14 cellular contexts compared by ENCODE assay signal in the genomic region with DNA sequence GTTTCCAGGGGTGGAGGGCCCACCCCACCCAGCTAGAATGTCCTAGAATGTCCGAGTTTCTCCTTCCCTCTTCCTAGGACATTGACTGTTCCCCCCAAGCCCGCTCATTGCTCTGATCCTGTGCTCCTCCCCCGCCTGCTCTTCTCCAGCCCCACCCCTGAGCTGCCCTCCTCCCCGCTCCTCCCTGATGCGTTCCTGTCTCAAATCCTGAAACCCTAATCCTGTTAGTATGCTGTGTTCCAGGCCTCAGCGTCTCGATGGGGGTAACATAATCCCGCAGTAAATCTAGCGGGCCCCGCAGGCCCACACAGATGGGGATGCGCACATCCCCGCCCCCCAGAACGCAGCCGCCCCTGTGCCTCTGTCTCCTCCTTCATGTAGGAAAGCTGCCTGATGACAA. TPM values are rescaled to one million over a fixed set of nuclear protein-coding genes. Genes with fewer than 3 reads are reported as not detected.
DNase-seq lines count a peak whose midpoint lies in the region; ATAC-seq, FAIRE-seq and TF ChIP-seq lines count a peak whose summit lies in the region.
"Had no signal": no experiment of that assay in that cellular context is flagged by ENCODE, and none has a peak within 500 bp of the region (broad histone marks: within the 10 kb centered on the region; RNA-seq: fewer than 3 reads in every experiment).

No MANE protein-coding gene starts in this region.

- no peak for ATAC-seq in GM21717 (IDR thresholded peaks at IDR 0.05; ENCODE audit: unreplicated experiment)

- H3K36me3 Mint-ChIP-seq in astrocyte (ENCODE audit: low read depth, unreplicated experiment): peaks cover 9% of the 10 kb centered on the region
- no peaks in the 10 kb centered on the region for H3K36me3 Mint-ChIP-seq in immature natural killer cell

- peak overlapping the region; percentile 19 for H3K4ac ChIP-seq in mesendoderm (ENCODE audit: low read depth, low read length)

- H3K27ac ChIP-seq in astrocyte (ENCODE audit: low read depth, low read length) (peak overlapping the region; percentile 37), mesendoderm (ENCODE audit: low read depth, low read length) (peak overlapping the region; percentile 3), smooth muscle cell (ENCODE audit: low read depth) (peak overlapping the region; percentile 91)
- H3K27ac ChIP-seq: left lung, SJCRH30, spleen had no signal

- H3K36me3 ChIP-seq in H7 (replicated peaks; ENCODE audit: control insufficient read depth, insufficient read depth, low read length) (no peaks in the 10 kb centered on the region), astrocyte (ENCODE audit: insufficient read depth, low read length) (peaks cover 12% of the 10 kb centered on the region), mesendoderm (ENCODE audit: control insufficient read depth, insufficient read depth, low read length) (peaks cover 2% of the 10 kb centered on the region), smooth muscle cell (ENCODE audit: low read depth) (no peaks in the 10 kb centered on the region)
- H3K36me3 ChIP-seq: MG63 had no signal

- H3K23ac ChIP-seq in mesendoderm (ENCODE audit: low read length): no peak overlapping the region

- peaks cover 30% of the 10 kb centered on the region for H3F3A ChIP-seq in smooth muscle cell (ENCODE audit: low read depth)

- peak overlapping the region; percentile 63 for H2BK120ac ChIP-seq in mesendoderm (ENCODE audit: low read depth, low read length)

- FAIRE-seq in astrocyte (lab: Jason Lieb, UNC): no peak

- H3K4me1 ChIP-seq in astrocyte (ENCODE audit: insufficient read depth, low read length): peaks cover 48% of the 10 kb centered on the region
- H3K4me1 ChIP-seq in mesendoderm (ENCODE audit: control insufficient read depth, low read depth, low read length): peaks cover 9% of the 10 kb centered on the region
- peaks cover 37% of the 10 kb centered on the region for H3K4me1 ChIP-seq in smooth muscle cell (ENCODE audit: low read depth)

- H3K9me3 Mint-ChIP-seq in astrocyte (ENCODE audit: unreplicated experiment) (no peaks in the 10 kb centered on the region), immature natural killer cell (peaks cover 0 to 4% (median 0%) of the 10 kb centered on the region in 6 donors)

- peak overlapping the region; percentile 26 for H3K56ac ChIP-seq in mesendoderm (ENCODE audit: low read length)

- no peaks in the 10 kb centered on the region for H3K79me1 ChIP-seq in mesendoderm (ENCODE audit: low read length)

- no CpG with 5 or more reads among the region's 14 CpGs for WGBS in mesendoderm (ENCODE audit: extremely low coverage, insufficient coverage, low lambda C conversion rate)
- 21% methylated on average over 14 of the region's 14 CpGs for WGBS in smooth muscle cell (ENCODE audit: low lambda C conversion rate)

- H4K8ac ChIP-seq in mesendoderm (ENCODE audit: low read depth, low read length): no peak overlapping the region

- H3K27me3 ChIP-seq in H7 (ENCODE audit: control insufficient read depth, insufficient read depth, low read length) (no peaks in the 10 kb centered on the region), astrocyte (ENCODE audit: insufficient read depth, low read length) (no peaks in the 10 kb centered on the region), mesendoderm (ENCODE audit: insufficient read depth, low read length, poor library complexity) (no peaks in the 10 kb centered on the region), smooth muscle cell (ENCODE audit: low read depth) (no peaks in the 10 kb centered on the region)
- H3K27me3 ChIP-seq: left lung, MG63, SJCRH30, spleen had no signal

- H2AFZ ChIP-seq in astrocyte (ENCODE audit: low read depth, low read length): no peak overlapping the region
- no peak overlapping the region for H2AFZ ChIP-seq in smooth muscle cell (ENCODE audit: low read depth)

- H3K4me2 ChIP-seq in astrocyte (ENCODE audit: low read length): no peak overlapping the region
- no peak overlapping the region for H3K4me2 ChIP-seq in mesendoderm (ENCODE audit: low read length)
- peak overlapping the region; percentile 70 for H3K4me2 ChIP-seq in smooth muscle cell

- no peak overlapping the region for H3K4me3 Mint-ChIP-seq in astrocyte (ENCODE audit: unreplicated experiment)
- no peak overlapping the region for H3K4me3 Mint-ChIP-seq in immature natural killer cell

- no peaks in the 10 kb centered on the region for H3K9me3 ChIP-seq in astrocyte (ENCODE audit: insufficient read depth, low read depth, low read length)
- no peaks in the 10 kb centered on the region for H3K9me3 ChIP-seq in smooth muscle cell (replicated peaks; ENCODE audit: low read depth)
- H3K9me3 ChIP-seq: left lung, MG63, SJCRH30, spleen had no signal

- H3K4me1 Mint-ChIP-seq in astrocyte (ENCODE audit: low read depth, unreplicated experiment) (peaks cover 46% of the 10 kb centered on the region), immature natural killer cell (no peaks in the 10 kb centered on the region)

- TF ChIP-seq CTCF in astrocyte (IDR thresholded peaks at IDR 0.05; ENCODE audit: insufficient read depth, low read depth, low read length): no peak
- no peak for TF ChIP-seq CTCF in smooth muscle cell (IDR thresholded peaks at IDR 0.05; ENCODE audit: borderline replicate concordance, insufficient read depth, poor library complexity, severe bottlenecking)

- no peak overlapping the region for H2BK5ac ChIP-seq in mesendoderm (ENCODE audit: low read length)

- DNase-seq in H7: peak; percentile 77
- DNase-seq in astrocyte (ENCODE audit: low read depth): no peak
- DNase-seq in mesendoderm: peak; percentile 74
- DNase-seq in smooth muscle cell (lab: John Stamatoyannopoulos, UW; ENCODE audit: unreplicated experiment): no peak
- no peak for DNase-seq in effector CD4-positive, alpha-beta T cell
- DNase-seq in AG08396 (ENCODE audit: low spot score): no peak
- DNase-seq in immature natural killer cell: no peak
- DNase-seq: activated gamma-delta T cell treated with Interleukin-2 at 50 U/mL for 16 hours, DMS79, left lung, spleen had no signal

- H3K4me3 ChIP-seq in H7 (ENCODE audit: insufficient read depth, low read depth, low read length) (no peak overlapping the region), astrocyte (ENCODE audit: insufficient read depth, low read depth, low read length) (no peak overlapping the region), mesendoderm (ENCODE audit: low read length) (no peak overlapping the region), smooth muscle cell (no peak overlapping the region)
- H3K4me3 ChIP-seq: left lung, MG63, SJCRH30, spleen had no signal

- H3K79me2 ChIP-seq in astrocyte (ENCODE audit: insufficient read depth, low read length) (no peaks in the 10 kb centered on the region), mesendoderm (ENCODE audit: control insufficient read depth, insufficient read depth, low read length) (no peaks in the 10 kb centered on the region), smooth muscle cell (ENCODE audit: low read depth) (no peaks in the 10 kb centered on the region)

- peak overlapping the region; percentile 30 for H3K9ac ChIP-seq in astrocyte (ENCODE audit: low read length)
- no peak overlapping the region for H3K9ac ChIP-seq in mesendoderm (ENCODE audit: low read length)
- H3K9ac ChIP-seq in smooth muscle cell (ENCODE audit: low read depth): peak overlapping the region; percentile 37

- H3K27ac Mint-ChIP-seq in astrocyte (ENCODE audit: unreplicated experiment): peak overlapping the region; percentile 94
- H3K27ac Mint-ChIP-seq in immature natural killer cell: no peak overlapping the region

- H2BK15ac ChIP-seq in mesendoderm (replicated peaks; ENCODE audit: low read depth): no peak overlapping the region

- H4K5ac ChIP-seq in mesendoderm (ENCODE audit: low read length): peak overlapping the region; percentile 52

- no peak overlapping the region for H2AK5ac ChIP-seq in mesendoderm (ENCODE audit: low read length)

- H3K18ac ChIP-seq in mesendoderm (ENCODE audit: low read length): peak overlapping the region; percentile 75

- H4K20me1 ChIP-seq in astrocyte (ENCODE audit: insufficient read depth, low read length) (no peaks in the 10 kb centered on the region), smooth muscle cell (ENCODE audit: low read depth) (no peaks in the 10 kb centered on the region)

- H3K27me3 Mint-ChIP-seq in astrocyte (ENCODE audit: low read depth, unreplicated experiment): peaks cover 2% of the 10 kb centered on the region
- peaks cover 0 to 2% (median 2%) of the 10 kb centered on the region in 3 donors for H3K27me3 Mint-ChIP-seq in immature natural killer cell (ENCODE audit: low read depth in 3 of 3)

RNA-seq across cellular contexts. Expression of gene NRP2, which starts 51.3 kb away (rescaled TPM):
- 89.1 and 92.4 TPM in 2 replicates for total RNA-seq in H7 (2014; rRNA removed; shearing (Covaris generic))
- 68.5 and 76.7 TPM in 2 replicates for total RNA-seq in astrocyte
- polyA plus RNA-seq in mesendoderm (2013, experiment 1 of 2): 25.9 TPM
- 23.7 TPM for polyA plus RNA-seq in mesendoderm (2013, experiment 2 of 2)
- 70.4 and 96.1 TPM in 2 replicates for total RNA-seq in smooth muscle cell
- polyA plus RNA-seq in smooth muscle cell: 53.2 and 58.4 TPM in 2 replicates
- not detected for polyA plus RNA-seq in immature natural killer cell

Comparison
In these comparisons a context has a peak if more than half of its experiments do, and no peak if none do; other contexts are left out.
1. DNase-seq: peak in H7 (single experiment) and mesendoderm (single experiment); none in astrocyte (single experiment), smooth muscle cell (single experiment), effector CD4-positive, alpha-beta T cell (single experiment), AG08396 (single experiment) and immature natural killer cell (0 of 3).
2. H3K27ac ChIP-seq: peak in every context shown above with its lines; median percentile 91 in smooth muscle cell; 37 in astrocyte; 3 in mesendoderm.